Comparison of ENCODE assay signal across 8 cellular contexts in genomic region chr11:122883682-122883981, GRCh38. TPM values are rescaled to one million over a fixed set of nuclear protein-coding genes. Genes with fewer than 3 reads are reported as not detected.
DNase-seq lines count a peak whose midpoint lies in the region; ATAC-seq and TF ChIP-seq lines count a peak whose summit lies in the region.

No MANE protein-coding gene starts in this region.

- no peak overlapping the region for H3K27ac Mint-ChIP-seq in WTC11

- H3K4me3 ChIP-seq in GM12875 (ENCODE audit: low read depth, low read length) (peak overlapping the region; percentile 80), fibroblast of pulmonary artery (replicated peaks; ENCODE audit: low read depth, low read length) (peak overlapping the region; percentile 61), retinal pigment epithelial cell (ENCODE audit: low read length) (peak overlapping the region; percentile 64)

- CTCF ChIA-PET in WTC11 (lab: Charles Lee), result interaction anchor here (0.7 to 1.7 kb wide), 6 partner anchors 20 to 303 kb away, joined by 3 to 13 read pairs (median 4); no protein-coding TSS in a partner anchor

- peak overlapping the region; percentile 80 for H3K4me3 Mint-ChIP-seq in WTC11

- H3K36me3 Mint-ChIP-seq in WTC11, result no peaks in the 10 kb centered on the region

- no peak for DNase-seq in WTC11 (ENCODE audit: low spot score)
- no peak for DNase-seq in fibroblast of pulmonary artery (ENCODE audit: low read depth)
- DNase-seq in retinal pigment epithelial cell (ENCODE audit: low read depth), result peak; percentile 89
- DNase-seq in NCI-H345 treated with DMSO at 0.1 percent for 48 hours (lab: John Stamatoyannopoulos, UW; ENCODE audit: unreplicated experiment), result no peak
- no peak for DNase-seq in NCI-H128 (lab: John Stamatoyannopoulos, UW; ENCODE audit: unreplicated experiment)

- ATAC-seq in WTC11 (no peak), HG02973 (IDR thresholded peaks at IDR 0.05; ENCODE audit: unreplicated experiment) (no peak), GM19023 (IDR thresholded peaks at IDR 0.05; ENCODE audit: unreplicated experiment) (no peak)

- POLR2A ChIA-PET in WTC11 (lab: Charles Lee), result interaction anchor here (0.7 kb wide), 1 partner anchor 1736 kb away, joined by 4 read pairs; no protein-coding TSS in a partner anchor

- peaks cover 17% of the 10 kb centered on the region for H3K27me3 Mint-ChIP-seq in WTC11 (ENCODE audit: low read depth)

- no peak for TF ChIP-seq CTCF in GM12875 (IDR thresholded peaks at IDR 0.05; ENCODE audit: borderline replicate concordance, insufficient read depth, low read depth, low read length)
- no peak for TF ChIP-seq CTCF in WTC11 (IDR thresholded peaks at IDR 0.05)
- no peak for TF ChIP-seq CTCF in fibroblast of pulmonary artery (IDR thresholded peaks at IDR 0.05; ENCODE audit: low read length, missing control alignments)
- TF ChIP-seq CTCF in retinal pigment epithelial cell (conservative IDR thresholded peaks at IDR 0.05; ENCODE audit: low read depth, low read length), result no peak

- no peaks in the 10 kb centered on the region for H3K9me3 Mint-ChIP-seq in WTC11

- peaks cover 41% of the 10 kb centered on the region for H3K4me1 Mint-ChIP-seq in WTC11

TF ChIP-seq in WTC11, 78 proteins besides CTCF, POLR2A, EP300 and RAD21:
- TF ChIP-seq ZBTB21 (CRISPR knock-in tag; IDR thresholded peaks at IDR 0.05; ENCODE audit: borderline replicate concordance) (no peak), MYBL2 (CRISPR knock-in tag; IDR thresholded peaks at IDR 0.05) (no peak), PRRX2 (CRISPR knock-in tag; IDR thresholded peaks at IDR 0.05) (no peak), IRF1 (CRISPR knock-in tag; IDR thresholded peaks at IDR 0.05) (no peak), PRDM15 (CRISPR knock-in tag; IDR thresholded peaks at IDR 0.05) (no peak), ERG (CRISPR knock-in tag; IDR thresholded peaks at IDR 0.05) (no peak), ZNF425 (CRISPR knock-in tag; conservative IDR thresholded peaks at IDR 0.05) (no peak), ATF6 (CRISPR knock-in tag; IDR thresholded peaks at IDR 0.05) (no peak), JAZF1 (CRISPR knock-in tag; IDR thresholded peaks at IDR 0.05) (no peak)

RNA-seq across cellular contexts. Expression of gene JHY, which starts 1.1 kb away (rescaled TPM):
- 1.1 to 1.6 TPM (median 1.4 TPM) in 3 replicates for total RNA-seq in WTC11 (2021)

RNA-seq across cellular contexts. Expression of gene CRTAM, which starts 45.3 kb away (rescaled TPM):
- total RNA-seq in WTC11 (2021), result not detected in 3 replicates
